Comparison of ENCODE assay signal across 10 cellular contexts in the genomic region with DNA sequence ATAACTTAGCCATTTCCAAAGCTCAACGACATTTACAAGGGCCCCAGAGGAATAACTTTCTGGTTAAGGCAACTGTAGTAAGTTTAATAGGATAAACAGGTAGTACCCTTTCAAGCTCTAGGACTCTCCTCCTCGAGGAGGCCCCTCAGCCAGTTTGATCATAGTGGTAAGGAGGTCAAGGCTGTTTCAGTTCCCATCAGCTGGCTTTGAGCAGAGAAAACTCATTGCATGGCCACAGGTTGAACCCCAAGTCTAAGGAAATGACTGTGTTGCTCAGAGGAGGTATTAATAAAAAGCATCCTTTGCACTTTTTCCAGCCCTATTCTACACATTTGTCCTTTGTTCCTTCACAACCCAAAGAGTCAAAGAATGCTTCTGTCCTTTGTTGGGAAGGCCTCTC. TPM values are rescaled to one million over a fixed set of nuclear protein-coding genes. Genes with fewer than 3 reads are reported as not detected.
DNase-seq lines count a peak whose midpoint lies in the region; ATAC-seq and TF ChIP-seq lines count a peak whose summit lies in the region.
"Had no signal": no experiment of that assay in that cellular context is flagged by ENCODE, and none has a peak within 500 bp of the region (broad histone marks: within the 10 kb centered on the region; RNA-seq: fewer than 3 reads in every experiment).

No MANE protein-coding gene starts in this region.

- H3K9me3 ChIP-seq in mesenchymal stem cell (ENCODE audit: control insufficient read depth, low read length), result peaks cover 15% of the 10 kb centered on the region
- no peaks in the 10 kb centered on the region for H3K9me3 ChIP-seq in body of pancreas
- H3K9me3 ChIP-seq in left ventricle myocardium inferior (replicated peaks), result peaks cover 26% of the 10 kb centered on the region
- peaks cover 0 to 26% (median 9%) of the 10 kb centered on the region in 11 donors for H3K9me3 ChIP-seq in heart right ventricle

- ATAC-seq in GM18909 (IDR thresholded peaks at IDR 0.05; ENCODE audit: poor library complexity, unreplicated experiment) (peak; percentile 68), GM21576 (IDR thresholded peaks at IDR 0.05; ENCODE audit: unreplicated experiment) (peak; percentile 59), HG03097 (IDR thresholded peaks at IDR 0.05; ENCODE audit: low FRiP score, unreplicated experiment) (peak; percentile 39), body of pancreas (no peak), heart right ventricle (no peak)

- WGBS in mesenchymal stem cell, result 78% methylated on average over 2 of the region's 2 CpGs
- 52 to 53% methylated on average over 2 of the region's 2 CpGs for WGBS in body of pancreas, 2 donors
- 62 to 69% methylated on average over 2 of the region's 2 CpGs for WGBS in heart right ventricle, 2 donors

- no peak overlapping the region for H4K8ac ChIP-seq in mesenchymal stem cell (ENCODE audit: low read length)

- H3K27ac ChIP-seq in mesenchymal stem cell (ENCODE audit: low read length, poor library complexity, severe bottlenecking) (no peak overlapping the region), body of pancreas (no peak overlapping the region), left ventricle myocardium inferior (replicated peaks) (no peak overlapping the region), heart right ventricle (no peak overlapping the region)
- H3K27ac ChIP-seq: neural progenitor cell had no signal

- intact Hi-C loops in body of pancreas (cut with DNase I) (no loop called here), left ventricle myocardium inferior (cut with micrococcal nuclease) (no loop called here), heart right ventricle (cut with DNase I) (loop anchor here in 1 of 10 donors (10.0 kb wide), 1 partner anchor 133 kb away; a partner anchor contains a TSS)

- H3K23ac ChIP-seq in mesenchymal stem cell (ENCODE audit: low read length in 2 of 2), result no peak overlapping the region

- no peaks in the 10 kb centered on the region for H3K79me1 ChIP-seq in mesenchymal stem cell (replicated peaks; ENCODE audit: low read length, poor library complexity, severe bottlenecking)

- TF ChIP-seq CTCF in body of pancreas (IDR thresholded peaks at IDR 0.05), result no peak
- no peak for TF ChIP-seq CTCF in left ventricle myocardium inferior (IDR thresholded peaks at IDR 0.05; ENCODE audit: borderline replicate concordance)
- TF ChIP-seq CTCF in heart right ventricle (IDR thresholded peaks at IDR 0.05), result no peak

- H2BK15ac ChIP-seq in mesenchymal stem cell (ENCODE audit: low read depth, poor library complexity, severe bottlenecking), result no peak overlapping the region

- H2AFZ ChIP-seq in mesenchymal stem cell (ENCODE audit: low read depth, low read length), result no peak overlapping the region
- H2AFZ ChIP-seq: neural progenitor cell had no signal

- no peak overlapping the region for H4K91ac ChIP-seq in mesenchymal stem cell (ENCODE audit: low read length)

- H3K9ac ChIP-seq in mesenchymal stem cell (ENCODE audit: low read length), result no peak overlapping the region
- H3K9ac ChIP-seq: neural progenitor cell had no signal

- H3K4me1 ChIP-seq in mesenchymal stem cell (ENCODE audit: control insufficient read depth, insufficient read depth, low read depth, low read length), result no peaks in the 10 kb centered on the region
- H3K4me1 ChIP-seq in body of pancreas, result no peaks in the 10 kb centered on the region
- no peaks in the 10 kb centered on the region for H3K4me1 ChIP-seq in left ventricle myocardium inferior
- H3K4me1 ChIP-seq in heart right ventricle, result no peaks in the 10 kb centered on the region

- no peak overlapping the region for H3K14ac ChIP-seq in mesenchymal stem cell (ENCODE audit: low read length in 2 of 2)

- H2BK12ac ChIP-seq in mesenchymal stem cell (ENCODE audit: low read length in 2 of 2), result no peak overlapping the region

- H3K36me3 ChIP-seq in mesenchymal stem cell (ENCODE audit: control insufficient read depth in 1 of 2, insufficient read depth in 2 of 2, low read depth in 1 of 2, low read length in 2 of 2), result no peaks in the 10 kb centered on the region
- no peaks in the 10 kb centered on the region for H3K36me3 ChIP-seq in body of pancreas (replicated peaks in 1 of 2; ENCODE audit: insufficient read depth in 1 of 2, low read depth in 2 of 2)
- H3K36me3 ChIP-seq in left ventricle myocardium inferior, result no peaks in the 10 kb centered on the region
- no peaks in the 10 kb centered on the region for H3K36me3 ChIP-seq in heart right ventricle
- H3K36me3 ChIP-seq: neural progenitor cell had no signal

- no peak overlapping the region for H3K4ac ChIP-seq in mesenchymal stem cell (ENCODE audit: low read depth in 1 of 2, low read length in 2 of 2)

- H2AK5ac ChIP-seq in mesenchymal stem cell (ENCODE audit: low read length, severe bottlenecking), result peak overlapping the region; percentile 53

- no peak for DNase-seq in mesenchymal stem cell
- no peak for DNase-seq in body of pancreas
- DNase-seq in left ventricle myocardium inferior, result no peak
- DNase-seq in activated gamma-delta T cell (lab: John Stamatoyannopoulos, UW), result no peak
- DNase-seq in heart right ventricle, result no peak
- DNase-seq: stimulated activated naive CD4-positive, alpha-beta T cell treated with Interleukin-2 at 50 U/mL for 16 hours had no signal

- H3K18ac ChIP-seq in mesenchymal stem cell (ENCODE audit: low read depth in 1 of 2, low read length in 2 of 2), result no peak overlapping the region

- TF ChIP-seq POLR2A in body of pancreas (IDR thresholded peaks at IDR 0.05), result no peak

- H3K4me3 ChIP-seq in mesenchymal stem cell (ENCODE audit: insufficient read depth in 1 of 2, low read depth in 1 of 2, low read length in 2 of 2) (no peak overlapping the region), body of pancreas (no peak overlapping the region), left ventricle myocardium inferior (no peak overlapping the region), heart right ventricle (no peak overlapping the region)
- H3K4me3 ChIP-seq: neural progenitor cell had no signal

- no peak overlapping the region for H2BK5ac ChIP-seq in mesenchymal stem cell (ENCODE audit: low read depth, low read length, poor library complexity, severe bottlenecking)

- H3K27me3 ChIP-seq in mesenchymal stem cell (ENCODE audit: control insufficient read depth in 1 of 2, insufficient read depth in 1 of 2, low read length in 2 of 2) (peaks cover 0 to 4% of the 10 kb centered on the region in 2 experiments), body of pancreas (no peaks in the 10 kb centered on the region), left ventricle myocardium inferior (ENCODE audit: low read depth) (peaks cover 11% of the 10 kb centered on the region), heart right ventricle (peaks cover 0 to 11% (median 0%) of the 10 kb centered on the region in 7 donors)
- H3K27me3 ChIP-seq: neural progenitor cell had no signal

- H2BK120ac ChIP-seq in mesenchymal stem cell (ENCODE audit: low read depth, low read length), result no peak overlapping the region

- no peak overlapping the region for H3K4me2 ChIP-seq in mesenchymal stem cell (ENCODE audit: low read length, poor library complexity, severe bottlenecking)
- H3K4me2 ChIP-seq: neural progenitor cell had no signal

RNA-seq across cellular contexts. Expression of a gene that starts 53.9 kb away (rescaled TPM):
- 101 TPM for polyA plus RNA-seq in mesenchymal stem cell (2013, experiment 1 of 2)
- polyA plus RNA-seq in mesenchymal stem cell (2013, experiment 2 of 2), result 97.5 TPM
- total RNA-seq in body of pancreas, result 10 to 100 TPM; 25.1 to 29.1 TPM
- 19.6 TPM for total RNA-seq in left ventricle myocardium inferior
- total RNA-seq in heart right ventricle, result 10 to 100 TPM; 20.6 to 30.6 (median 23.8) TPM
- polyA plus RNA-seq in heart right ventricle, result 10 to 100 TPM; 13.3 to 15.4 TPM

Comparison
In these comparisons a context has a peak if more than half of its experiments do, and no peak if none do; other contexts are left out.
1. ATAC-seq: peak in GM18909 (single experiment), GM21576 (single experiment) and HG03097 (single experiment); none in body of pancreas (single experiment) and heart right ventricle (0 of 8).